1 cellular context compared by ENCODE assay signal in genomic region chrX:5915783-5916182, GRCh38.
TF ChIP-seq lines count a peak whose summit lies in the region.

No MANE protein-coding gene starts in this region.

TF ChIP-seq in WTC11, 78 proteins besides CTCF, POLR2A, EP300 and RAD21 (continued from another document):
- TF ChIP-seq PRDM15 (CRISPR knock-in tag; IDR thresholded peaks at IDR 0.05) (no peak), MXD4 (CRISPR knock-in tag; IDR thresholded peaks at IDR 0.05; ENCODE audit: borderline replicate concordance) (no peak), CDX4 (CRISPR knock-in tag; IDR thresholded peaks at IDR 0.05; ENCODE audit: borderline replicate concordance) (no peak), GABPB1 (CRISPR knock-in tag; IDR thresholded peaks at IDR 0.05) (no peak), ZNF416 (CRISPR knock-in tag; IDR thresholded peaks at IDR 0.05) (no peak), USF1 (CRISPR knock-in tag; IDR thresholded peaks at IDR 0.05) (no peak), ZSCAN18 (CRISPR knock-in tag; IDR thresholded peaks at IDR 0.05) (no peak), AFF4 (CRISPR knock-in tag; IDR thresholded peaks at IDR 0.05; ENCODE audit: borderline replicate concordance) (no peak), E2F4 (CRISPR knock-in tag; IDR thresholded peaks at IDR 0.05; ENCODE audit: borderline replicate concordance, low read depth) (no peak), ARID4B (CRISPR knock-in tag; IDR thresholded peaks at IDR 0.05; ENCODE audit: borderline replicate concordance) (no peak)
